ENCODE assay signal across 2 cellular contexts in the genomic region with DNA sequence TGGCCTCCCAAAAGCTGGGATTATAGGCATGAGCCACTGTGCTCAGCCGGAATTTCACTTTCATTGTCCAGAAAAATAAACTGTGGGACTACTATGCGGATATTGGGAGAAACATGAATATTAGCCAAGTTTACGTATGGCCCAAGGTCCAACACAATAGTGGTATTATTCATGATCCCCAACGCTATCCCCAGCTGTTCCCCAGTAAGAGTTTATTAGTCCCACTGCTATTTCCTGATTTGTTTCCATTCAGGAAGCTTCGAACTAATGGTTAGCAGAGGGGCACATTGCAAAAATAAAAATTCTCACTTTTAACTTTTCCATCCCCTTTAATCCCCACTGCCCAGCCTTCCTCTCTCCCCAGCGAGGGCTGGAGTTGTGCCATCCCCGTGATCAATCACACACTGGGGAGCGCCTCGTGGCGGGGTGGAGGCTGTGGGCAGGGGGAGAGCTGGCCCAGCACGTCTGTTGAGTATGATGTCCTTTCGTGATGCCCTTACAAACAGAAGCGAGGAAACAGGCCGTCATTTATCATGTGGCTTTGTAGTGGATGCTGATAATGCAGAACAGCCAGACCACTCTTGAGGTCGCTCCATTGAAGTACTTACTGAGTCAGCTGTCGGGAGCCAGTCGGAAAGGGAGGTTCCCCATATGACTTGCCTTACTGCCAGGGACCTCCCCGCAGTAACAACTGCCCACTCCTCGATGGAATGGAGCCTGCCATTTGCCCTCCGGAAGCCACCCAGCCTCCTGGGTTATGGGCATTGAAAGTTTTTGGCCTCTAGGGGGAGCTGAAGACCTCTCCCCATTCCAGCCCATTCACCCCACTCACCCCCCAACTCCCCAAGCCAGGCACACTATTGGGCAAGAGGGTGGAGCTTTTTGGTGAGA.
TF ChIP-seq lines count a peak whose summit lies in the region.

No MANE protein-coding gene starts in this region.

TF ChIP-seq in K562, 482 proteins besides CTCF, POLR2A, EP300 and RAD21 (continued from another document and continues in another):
- TF ChIP-seq, protein P1, sequence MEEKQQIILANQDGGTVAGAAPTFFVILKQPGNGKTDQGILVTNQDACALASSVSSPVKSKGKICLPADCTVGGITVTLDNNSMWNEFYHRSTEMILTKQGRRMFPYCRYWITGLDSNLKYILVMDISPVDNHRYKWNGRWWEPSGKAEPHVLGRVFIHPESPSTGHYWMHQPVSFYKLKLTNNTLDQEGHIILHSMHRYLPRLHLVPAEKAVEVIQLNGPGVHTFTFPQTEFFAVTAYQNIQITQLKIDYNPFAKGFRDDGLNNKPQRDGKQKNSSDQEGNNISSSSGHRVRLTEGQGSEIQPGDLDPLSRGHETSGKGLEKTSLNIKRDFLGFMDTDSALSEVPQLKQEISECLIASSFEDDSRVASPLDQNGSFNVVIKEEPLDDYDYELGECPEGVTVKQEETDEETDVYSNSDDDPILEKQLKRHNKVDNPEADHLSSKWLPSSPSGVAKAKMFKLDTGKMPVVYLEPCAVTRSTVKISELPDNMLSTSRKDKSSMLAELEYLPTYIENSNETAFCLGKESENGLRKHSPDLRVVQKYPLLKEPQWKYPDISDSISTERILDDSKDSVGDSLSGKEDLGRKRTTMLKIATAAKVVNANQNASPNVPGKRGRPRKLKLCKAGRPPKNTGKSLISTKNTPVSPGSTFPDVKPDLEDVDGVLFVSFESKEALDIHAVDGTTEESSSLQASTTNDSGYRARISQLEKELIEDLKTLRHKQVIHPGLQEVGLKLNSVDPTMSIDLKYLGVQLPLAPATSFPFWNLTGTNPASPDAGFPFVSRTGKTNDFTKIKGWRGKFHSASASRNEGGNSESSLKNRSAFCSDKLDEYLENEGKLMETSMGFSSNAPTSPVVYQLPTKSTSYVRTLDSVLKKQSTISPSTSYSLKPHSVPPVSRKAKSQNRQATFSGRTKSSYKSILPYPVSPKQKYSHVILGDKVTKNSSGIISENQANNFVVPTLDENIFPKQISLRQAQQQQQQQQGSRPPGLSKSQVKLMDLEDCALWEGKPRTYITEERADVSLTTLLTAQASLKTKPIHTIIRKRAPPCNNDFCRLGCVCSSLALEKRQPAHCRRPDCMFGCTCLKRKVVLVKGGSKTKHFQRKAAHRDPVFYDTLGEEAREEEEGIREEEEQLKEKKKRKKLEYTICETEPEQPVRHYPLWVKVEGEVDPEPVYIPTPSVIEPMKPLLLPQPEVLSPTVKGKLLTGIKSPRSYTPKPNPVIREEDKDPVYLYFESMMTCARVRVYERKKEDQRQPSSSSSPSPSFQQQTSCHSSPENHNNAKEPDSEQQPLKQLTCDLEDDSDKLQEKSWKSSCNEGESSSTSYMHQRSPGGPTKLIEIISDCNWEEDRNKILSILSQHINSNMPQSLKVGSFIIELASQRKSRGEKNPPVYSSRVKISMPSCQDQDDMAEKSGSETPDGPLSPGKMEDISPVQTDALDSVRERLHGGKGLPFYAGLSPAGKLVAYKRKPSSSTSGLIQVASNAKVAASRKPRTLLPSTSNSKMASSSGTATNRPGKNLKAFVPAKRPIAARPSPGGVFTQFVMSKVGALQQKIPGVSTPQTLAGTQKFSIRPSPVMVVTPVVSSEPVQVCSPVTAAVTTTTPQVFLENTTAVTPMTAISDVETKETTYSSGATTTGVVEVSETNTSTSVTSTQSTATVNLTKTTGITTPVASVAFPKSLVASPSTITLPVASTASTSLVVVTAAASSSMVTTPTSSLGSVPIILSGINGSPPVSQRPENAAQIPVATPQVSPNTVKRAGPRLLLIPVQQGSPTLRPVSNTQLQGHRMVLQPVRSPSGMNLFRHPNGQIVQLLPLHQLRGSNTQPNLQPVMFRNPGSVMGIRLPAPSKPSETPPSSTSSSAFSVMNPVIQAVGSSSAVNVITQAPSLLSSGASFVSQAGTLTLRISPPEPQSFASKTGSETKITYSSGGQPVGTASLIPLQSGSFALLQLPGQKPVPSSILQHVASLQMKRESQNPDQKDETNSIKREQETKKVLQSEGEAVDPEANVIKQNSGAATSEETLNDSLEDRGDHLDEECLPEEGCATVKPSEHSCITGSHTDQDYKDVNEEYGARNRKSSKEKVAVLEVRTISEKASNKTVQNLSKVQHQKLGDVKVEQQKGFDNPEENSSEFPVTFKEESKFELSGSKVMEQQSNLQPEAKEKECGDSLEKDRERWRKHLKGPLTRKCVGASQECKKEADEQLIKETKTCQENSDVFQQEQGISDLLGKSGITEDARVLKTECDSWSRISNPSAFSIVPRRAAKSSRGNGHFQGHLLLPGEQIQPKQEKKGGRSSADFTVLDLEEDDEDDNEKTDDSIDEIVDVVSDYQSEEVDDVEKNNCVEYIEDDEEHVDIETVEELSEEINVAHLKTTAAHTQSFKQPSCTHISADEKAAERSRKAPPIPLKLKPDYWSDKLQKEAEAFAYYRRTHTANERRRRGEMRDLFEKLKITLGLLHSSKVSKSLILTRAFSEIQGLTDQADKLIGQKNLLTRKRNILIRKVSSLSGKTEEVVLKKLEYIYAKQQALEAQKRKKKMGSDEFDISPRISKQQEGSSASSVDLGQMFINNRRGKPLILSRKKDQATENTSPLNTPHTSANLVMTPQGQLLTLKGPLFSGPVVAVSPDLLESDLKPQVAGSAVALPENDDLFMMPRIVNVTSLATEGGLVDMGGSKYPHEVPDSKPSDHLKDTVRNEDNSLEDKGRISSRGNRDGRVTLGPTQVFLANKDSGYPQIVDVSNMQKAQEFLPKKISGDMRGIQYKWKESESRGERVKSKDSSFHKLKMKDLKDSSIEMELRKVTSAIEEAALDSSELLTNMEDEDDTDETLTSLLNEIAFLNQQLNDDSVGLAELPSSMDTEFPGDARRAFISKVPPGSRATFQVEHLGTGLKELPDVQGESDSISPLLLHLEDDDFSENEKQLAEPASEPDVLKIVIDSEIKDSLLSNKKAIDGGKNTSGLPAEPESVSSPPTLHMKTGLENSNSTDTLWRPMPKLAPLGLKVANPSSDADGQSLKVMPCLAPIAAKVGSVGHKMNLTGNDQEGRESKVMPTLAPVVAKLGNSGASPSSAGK (IDR thresholded peaks at IDR 0.05) = no peak
- TF ChIP-seq, protein P2, sequence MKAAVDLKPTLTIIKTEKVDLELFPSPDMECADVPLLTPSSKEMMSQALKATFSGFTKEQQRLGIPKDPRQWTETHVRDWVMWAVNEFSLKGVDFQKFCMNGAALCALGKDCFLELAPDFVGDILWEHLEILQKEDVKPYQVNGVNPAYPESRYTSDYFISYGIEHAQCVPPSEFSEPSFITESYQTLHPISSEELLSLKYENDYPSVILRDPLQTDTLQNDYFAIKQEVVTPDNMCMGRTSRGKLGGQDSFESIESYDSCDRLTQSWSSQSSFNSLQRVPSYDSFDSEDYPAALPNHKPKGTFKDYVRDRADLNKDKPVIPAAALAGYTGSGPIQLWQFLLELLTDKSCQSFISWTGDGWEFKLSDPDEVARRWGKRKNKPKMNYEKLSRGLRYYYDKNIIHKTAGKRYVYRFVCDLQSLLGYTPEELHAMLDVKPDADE (conservative IDR thresholded peaks at IDR 0.05; ENCODE audit: control insufficient read depth, low read depth, low read length) = no peak
- TF ChIP-seq ZNF76 (CRISPR knock-in tag; IDR thresholded peaks at IDR 0.05; ENCODE audit: borderline replicate concordance) (no peak), PHB (CRISPR knock-in tag; IDR thresholded peaks at IDR 0.05) (no peak), FOXK2 (conservative IDR thresholded peaks at IDR 0.05 in 1 of 2, IDR thresholded peaks at IDR 0.05 in 1 of 2; ENCODE audit: low read depth in 2 of 2) (no peak), SRSF9 (IDR thresholded peaks at IDR 0.05; ENCODE audit: borderline replicate concordance, low read depth, low read length) (no peak), ILK (tag; IDR thresholded peaks at IDR 0.05; ENCODE audit: borderline replicate concordance, low read depth) (no peak)

TF ChIP-seq in HepG2, 621 proteins besides CTCF, POLR2A, EP300 and RAD21 (continued from another document and continues in another):
- TF ChIP-seq, protein P3, sequence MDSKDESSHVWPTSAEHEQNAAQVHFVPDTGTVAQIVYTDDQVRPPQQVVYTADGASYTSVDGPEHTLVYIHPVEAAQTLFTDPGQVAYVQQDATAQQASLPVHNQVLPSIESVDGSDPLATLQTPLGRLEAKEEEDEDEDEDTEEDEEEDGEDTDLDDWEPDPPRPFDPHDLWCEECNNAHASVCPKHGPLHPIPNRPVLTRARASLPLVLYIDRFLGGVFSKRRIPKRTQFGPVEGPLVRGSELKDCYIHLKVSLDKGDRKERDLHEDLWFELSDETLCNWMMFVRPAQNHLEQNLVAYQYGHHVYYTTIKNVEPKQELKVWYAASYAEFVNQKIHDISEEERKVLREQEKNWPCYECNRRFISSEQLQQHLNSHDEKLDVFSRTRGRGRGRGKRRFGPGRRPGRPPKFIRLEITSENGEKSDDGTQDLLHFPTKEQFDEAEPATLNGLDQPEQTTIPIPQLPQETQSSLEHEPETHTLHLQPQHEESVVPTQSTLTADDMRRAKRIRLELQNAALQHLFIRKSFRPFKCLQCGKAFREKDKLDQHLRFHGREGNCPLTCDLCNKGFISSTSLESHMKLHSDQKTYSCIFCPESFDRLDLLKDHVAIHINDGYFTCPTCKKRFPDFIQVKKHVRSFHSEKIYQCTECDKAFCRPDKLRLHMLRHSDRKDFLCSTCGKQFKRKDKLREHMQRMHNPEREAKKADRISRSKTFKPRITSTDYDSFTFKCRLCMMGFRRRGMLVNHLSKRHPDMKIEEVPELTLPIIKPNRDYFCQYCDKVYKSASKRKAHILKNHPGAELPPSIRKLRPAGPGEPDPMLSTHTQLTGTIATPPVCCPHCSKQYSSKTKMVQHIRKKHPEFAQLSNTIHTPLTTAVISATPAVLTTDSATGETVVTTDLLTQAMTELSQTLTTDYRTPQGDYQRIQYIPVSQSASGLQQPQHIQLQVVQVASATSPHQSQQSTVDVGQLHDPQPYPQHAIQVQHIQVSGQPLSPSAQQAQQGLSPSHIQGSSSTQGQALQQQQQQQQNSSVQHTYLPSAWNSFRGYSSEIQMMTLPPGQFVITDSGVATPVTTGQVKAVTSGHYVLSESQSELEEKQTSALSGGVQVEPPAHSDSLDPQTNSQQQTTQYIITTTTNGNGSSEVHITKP (CRISPR knock-in tag; IDR thresholded peaks at IDR 0.05; ENCODE audit: low read depth) = no peak
- TF ChIP-seq JARID2 (CRISPR knock-in tag; IDR thresholded peaks at IDR 0.05; ENCODE audit: insufficient replicate concordance) = no peak
- TF ChIP-seq SOX5 (CRISPR knock-in tag; IDR thresholded peaks at IDR 0.05; ENCODE audit: borderline replicate concordance) = no peak
- TF ChIP-seq ZMYM4 (CRISPR knock-in tag; IDR thresholded peaks at IDR 0.05) = no peak
- no peak for TF ChIP-seq ZFP82 (CRISPR knock-in tag; IDR thresholded peaks at IDR 0.05; ENCODE audit: borderline replicate concordance)
- no peak for TF ChIP-seq ZSCAN29 (CRISPR knock-in tag; conservative IDR thresholded peaks at IDR 0.05)
- TF ChIP-seq, protein P4, sequence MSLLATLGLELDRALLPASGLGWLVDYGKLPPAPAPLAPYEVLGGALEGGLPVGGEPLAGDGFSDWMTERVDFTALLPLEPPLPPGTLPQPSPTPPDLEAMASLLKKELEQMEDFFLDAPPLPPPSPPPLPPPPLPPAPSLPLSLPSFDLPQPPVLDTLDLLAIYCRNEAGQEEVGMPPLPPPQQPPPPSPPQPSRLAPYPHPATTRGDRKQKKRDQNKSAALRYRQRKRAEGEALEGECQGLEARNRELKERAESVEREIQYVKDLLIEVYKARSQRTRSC (CRISPR knock-in tag; IDR thresholded peaks at IDR 0.05; ENCODE audit: low read depth) = no peak
- TF ChIP-seq, protein P5, sequence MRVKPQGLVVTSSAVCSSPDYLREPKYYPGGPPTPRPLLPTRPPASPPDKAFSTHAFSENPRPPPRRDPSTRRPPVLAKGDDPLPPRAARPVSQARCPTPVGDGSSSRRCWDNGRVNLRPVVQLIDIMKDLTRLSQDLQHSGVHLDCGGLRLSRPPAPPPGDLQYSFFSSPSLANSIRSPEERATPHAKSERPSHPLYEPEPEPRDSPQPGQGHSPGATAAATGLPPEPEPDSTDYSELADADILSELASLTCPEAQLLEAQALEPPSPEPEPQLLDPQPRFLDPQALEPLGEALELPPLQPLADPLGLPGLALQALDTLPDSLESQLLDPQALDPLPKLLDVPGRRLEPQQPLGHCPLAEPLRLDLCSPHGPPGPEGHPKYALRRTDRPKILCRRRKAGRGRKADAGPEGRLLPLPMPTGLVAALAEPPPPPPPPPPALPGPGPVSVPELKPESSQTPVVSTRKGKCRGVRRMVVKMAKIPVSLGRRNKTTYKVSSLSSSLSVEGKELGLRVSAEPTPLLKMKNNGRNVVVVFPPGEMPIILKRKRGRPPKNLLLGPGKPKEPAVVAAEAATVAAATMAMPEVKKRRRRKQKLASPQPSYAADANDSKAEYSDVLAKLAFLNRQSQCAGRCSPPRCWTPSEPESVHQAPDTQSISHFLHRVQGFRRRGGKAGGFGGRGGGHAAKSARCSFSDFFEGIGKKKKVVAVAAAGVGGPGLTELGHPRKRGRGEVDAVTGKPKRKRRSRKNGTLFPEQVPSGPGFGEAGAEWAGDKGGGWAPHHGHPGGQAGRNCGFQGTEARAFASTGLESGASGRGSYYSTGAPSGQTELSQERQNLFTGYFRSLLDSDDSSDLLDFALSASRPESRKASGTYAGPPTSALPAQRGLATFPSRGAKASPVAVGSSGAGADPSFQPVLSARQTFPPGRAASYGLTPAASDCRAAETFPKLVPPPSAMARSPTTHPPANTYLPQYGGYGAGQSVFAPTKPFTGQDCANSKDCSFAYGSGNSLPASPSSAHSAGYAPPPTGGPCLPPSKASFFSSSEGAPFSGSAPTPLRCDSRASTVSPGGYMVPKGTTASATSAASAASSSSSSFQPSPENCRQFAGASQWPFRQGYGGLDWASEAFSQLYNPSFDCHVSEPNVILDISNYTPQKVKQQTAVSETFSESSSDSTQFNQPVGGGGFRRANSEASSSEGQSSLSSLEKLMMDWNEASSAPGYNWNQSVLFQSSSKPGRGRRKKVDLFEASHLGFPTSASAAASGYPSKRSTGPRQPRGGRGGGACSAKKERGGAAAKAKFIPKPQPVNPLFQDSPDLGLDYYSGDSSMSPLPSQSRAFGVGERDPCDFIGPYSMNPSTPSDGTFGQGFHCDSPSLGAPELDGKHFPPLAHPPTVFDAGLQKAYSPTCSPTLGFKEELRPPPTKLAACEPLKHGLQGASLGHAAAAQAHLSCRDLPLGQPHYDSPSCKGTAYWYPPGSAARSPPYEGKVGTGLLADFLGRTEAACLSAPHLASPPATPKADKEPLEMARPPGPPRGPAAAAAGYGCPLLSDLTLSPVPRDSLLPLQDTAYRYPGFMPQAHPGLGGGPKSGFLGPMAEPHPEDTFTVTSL (CRISPR knock-in tag; IDR thresholded peaks at IDR 0.05; ENCODE audit: borderline replicate concordance) = no peak
- TF ChIP-seq KDM5A (IDR thresholded peaks at IDR 0.05; ENCODE audit: borderline replicate concordance, low read length) = no peak
- TF ChIP-seq MAFF (IDR thresholded peaks at IDR 0.05; ENCODE audit: low read depth, low read length) = no peak
- TF ChIP-seq ZNF343 (CRISPR knock-in tag; IDR thresholded peaks at IDR 0.05) = no peak
- TF ChIP-seq GATAD1 (CRISPR knock-in tag; IDR thresholded peaks at IDR 0.05) = no peak
- TF ChIP-seq, protein P6, sequence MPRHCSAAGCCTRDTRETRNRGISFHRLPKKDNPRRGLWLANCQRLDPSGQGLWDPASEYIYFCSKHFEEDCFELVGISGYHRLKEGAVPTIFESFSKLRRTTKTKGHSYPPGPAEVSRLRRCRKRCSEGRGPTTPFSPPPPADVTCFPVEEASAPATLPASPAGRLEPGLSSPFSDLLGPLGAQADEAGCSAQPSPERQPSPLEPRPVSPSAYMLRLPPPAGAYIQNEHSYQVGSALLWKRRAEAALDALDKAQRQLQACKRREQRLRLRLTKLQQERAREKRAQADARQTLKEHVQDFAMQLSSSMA (CRISPR knock-in tag; IDR thresholded peaks at IDR 0.05) = no peak
- TF ChIP-seq, protein P7, sequence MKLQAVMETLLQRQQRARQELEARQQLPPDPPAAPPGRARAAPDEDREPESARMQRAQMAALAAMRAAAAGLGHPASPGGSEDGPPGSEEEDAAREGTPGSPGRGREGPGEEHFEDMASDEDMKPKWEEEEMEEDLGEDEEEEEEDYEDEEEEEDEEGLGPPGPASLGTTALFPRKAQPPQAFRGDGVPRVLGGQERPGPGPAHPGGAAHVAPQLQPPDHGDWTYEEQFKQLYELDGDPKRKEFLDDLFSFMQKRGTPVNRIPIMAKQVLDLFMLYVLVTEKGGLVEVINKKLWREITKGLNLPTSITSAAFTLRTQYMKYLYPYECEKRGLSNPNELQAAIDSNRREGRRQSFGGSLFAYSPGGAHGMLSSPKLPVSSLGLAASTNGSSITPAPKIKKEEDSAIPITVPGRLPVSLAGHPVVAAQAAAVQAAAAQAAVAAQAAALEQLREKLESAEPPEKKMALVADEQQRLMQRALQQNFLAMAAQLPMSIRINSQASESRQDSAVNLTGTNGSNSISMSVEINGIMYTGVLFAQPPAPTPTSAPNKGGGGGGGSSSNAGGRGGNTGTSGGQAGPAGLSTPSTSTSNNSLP (IDR thresholded peaks at IDR 0.05; ENCODE audit: low read depth, low read length) = no peak
